ENCODE assay signal across 1 cellular context in genomic region chr19:18417250-18418033, GRCh38.
A peak's percentile ranks its signal among the peaks of the same experiment; 100 is the strongest.
TF ChIP-seq lines count a peak whose summit lies in the region.

No MANE protein-coding gene starts in this region.

TF ChIP-seq in K562, 482 proteins besides CTCF, POLR2A, EP300 and RAD21 (continued from another document and continues in another):
- TF ChIP-seq CUX1 (CRISPR knock-in tag; IDR thresholded peaks at IDR 0.05) (no peak), CHD7 (IDR thresholded peaks at IDR 0.05; ENCODE audit: low read depth, low read length) (no peak), HDAC8 (tag; IDR thresholded peaks at IDR 0.05) (no peak; the same call in 1 of the 2 replicates), ARID4B (CRISPR knock-in tag; IDR thresholded peaks at IDR 0.05) (peak; percentile 65; the same call in 1 of the 2 replicates), CXXC5 (CRISPR knock-in tag; IDR thresholded peaks at IDR 0.05) (peak; percentile 78), ZBTB9 (CRISPR knock-in tag; IDR thresholded peaks at IDR 0.05) (0 out of 2 replicates have a peak, but pooled peaks have one; percentile 27), AFF1 (IDR thresholded peaks at IDR 0.05; ENCODE audit: low read depth in 1 of 2, partially characterized antibody in 2 of 2) (peak in 1 of 2 experiments; percentile 46), DMBX1 (CRISPR knock-in tag; IDR thresholded peaks at IDR 0.05; ENCODE audit: borderline replicate concordance) (peak; percentile 55; the same call in 1 of the 2 replicates), CBFA2T2 (conservative IDR thresholded peaks at IDR 0.05) (no peak), CBX1 (IDR thresholded peaks at IDR 0.05; ENCODE audit: low read depth) (peak; percentile 38; the same call in 1 of the 2 replicates), ZBTB49 (CRISPR knock-in tag; IDR thresholded peaks at IDR 0.05; ENCODE audit: borderline replicate concordance) (no peak)
